ENCODE assay signal across 1 cellular context in genomic region chr1:116372651-116373444, GRCh38.
TF ChIP-seq lines count a peak whose summit lies in the region.

Gene ATP1A1 (plus strand): TSS chr1:116373244. CDS start chr1:116373512, 268 bp downstream.

TF ChIP-seq in WTC11, 78 proteins besides CTCF, POLR2A, EP300 and RAD21 (continued from another document):
- no peak for TF ChIP-seq ZNF281 (CRISPR knock-in tag; IDR thresholded peaks at IDR 0.05)
- no peak for TF ChIP-seq ZSCAN18 (CRISPR knock-in tag; IDR thresholded peaks at IDR 0.05)
- TF ChIP-seq E2F5 (CRISPR knock-in tag; IDR thresholded peaks at IDR 0.05): peak; percentile 83
